8 cellular contexts compared by ENCODE assay signal in the genomic region with DNA sequence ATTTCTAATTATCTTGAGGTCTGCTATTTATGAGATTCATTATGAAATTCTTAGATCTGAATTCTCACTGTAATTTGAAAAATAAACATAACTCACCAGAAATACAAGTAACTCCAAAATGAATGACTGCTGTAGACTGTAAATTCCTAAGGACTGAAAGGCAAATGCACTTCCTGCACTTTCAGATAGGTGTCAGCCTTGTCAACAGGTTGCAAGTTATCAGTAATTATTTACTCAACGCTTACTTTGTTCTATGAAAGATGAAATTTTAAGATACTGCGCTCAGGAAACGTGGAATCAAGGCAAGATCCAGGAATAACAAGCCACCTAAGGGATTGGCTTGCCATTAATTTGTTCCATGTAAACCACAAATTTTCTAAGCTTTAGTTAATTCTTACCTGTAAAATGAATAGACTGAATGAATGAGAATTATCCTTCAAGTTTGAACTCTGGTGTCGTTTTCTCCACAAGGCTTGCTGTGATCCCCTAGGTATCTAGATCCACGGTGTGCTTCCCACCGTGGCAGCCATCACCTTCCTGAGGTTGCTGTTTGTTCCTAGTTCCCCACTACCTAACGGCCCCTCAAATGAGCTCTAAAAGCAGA. TPM values are rescaled to one million over a fixed set of nuclear protein-coding genes. Genes with fewer than 3 reads are reported as not detected.
DNase-seq lines count a peak whose midpoint lies in the region; ATAC-seq and TF ChIP-seq lines count a peak whose summit lies in the region.

No MANE protein-coding gene starts in this region.

- DNase-seq in AG10803 (ENCODE audit: low read depth) (peak; percentile 55), SKM-1 (lab: John Stamatoyannopoulos, UW; ENCODE audit: unreplicated experiment) (peak; percentile 24), esophagus squamous epithelium (lab: John Stamatoyannopoulos, UW) (no peak), pons (ENCODE audit: low spot score) (peak; percentile 44)

- no peak overlapping the region for H3K4me3 ChIP-seq in AG10803 (ENCODE audit: low read length)
- no peak overlapping the region for H3K4me3 ChIP-seq in esophagus squamous epithelium

- WGBS in esophagus squamous epithelium, 2 donors, result 45 to 52% methylated on average over 7 of the region's 7 CpGs

- peaks cover 0 to 30% (median 5%) of the 10 kb centered on the region in 3 donors for H3K36me3 ChIP-seq in esophagus squamous epithelium

- peaks cover 0 to 17% (median 0%) of the 10 kb centered on the region in 3 donors for H3K4me1 ChIP-seq in esophagus squamous epithelium

- intact Hi-C loops in esophagus squamous epithelium (cut with DNase I), result no loop called here

- no peaks in the 10 kb centered on the region for H3K27me3 ChIP-seq in esophagus squamous epithelium

- no peak overlapping the region for H3K27ac ChIP-seq in esophagus squamous epithelium

- no peak for TF ChIP-seq POLR2A in esophagus squamous epithelium (IDR thresholded peaks at IDR 0.05)

- TF ChIP-seq CTCF in AG10803 (conservative IDR thresholded peaks at IDR 0.05; ENCODE audit: low read length), result peak; percentile 85
- peak; percentile 68 for TF ChIP-seq CTCF in GM12874 (IDR thresholded peaks at IDR 0.05; ENCODE audit: insufficient read depth, low read depth, low read length)
- peak; percentile 26 to 94 (median 84) for TF ChIP-seq CTCF in esophagus squamous epithelium (IDR thresholded peaks at IDR 0.05)

- H3K9me3 ChIP-seq in esophagus squamous epithelium, result no peaks in the 10 kb centered on the region

- ATAC-seq in HG03565 (IDR thresholded peaks at IDR 0.05; ENCODE audit: unreplicated experiment), result peak; percentile 65
- ATAC-seq in HG03439 (IDR thresholded peaks at IDR 0.05; ENCODE audit: unreplicated experiment), result no peak
- no peak for ATAC-seq in HG03097 (IDR thresholded peaks at IDR 0.05; ENCODE audit: low FRiP score, unreplicated experiment)

RNA-seq across cellular contexts. Expression of gene DHX32, which starts 12.6 kb away (rescaled TPM):
- total RNA-seq in esophagus squamous epithelium, result 10 to 100 TPM; 36.6 to 52.4 (median 42.3) TPM

RNA-seq across cellular contexts. Expression of gene FANK1, which starts 27.9 kb away (rescaled TPM):
- 1 to 10 TPM; 1.7 to 7.7 (median 3.8) TPM for total RNA-seq in esophagus squamous epithelium

RNA-seq across cellular contexts. Expression of gene BCCIP, which starts 45.1 kb away (rescaled TPM):
- total RNA-seq in esophagus squamous epithelium, result 10 to 100 TPM; 29.5 to 62.0 (median 53.5) TPM

RNA-seq across cellular contexts. Expression of gene UROS, which starts 45.4 kb away (rescaled TPM):
- 10 to 100 TPM; 17.5 to 40.7 (median 23.8) TPM for total RNA-seq in esophagus squamous epithelium
